In the genomic region with DNA sequence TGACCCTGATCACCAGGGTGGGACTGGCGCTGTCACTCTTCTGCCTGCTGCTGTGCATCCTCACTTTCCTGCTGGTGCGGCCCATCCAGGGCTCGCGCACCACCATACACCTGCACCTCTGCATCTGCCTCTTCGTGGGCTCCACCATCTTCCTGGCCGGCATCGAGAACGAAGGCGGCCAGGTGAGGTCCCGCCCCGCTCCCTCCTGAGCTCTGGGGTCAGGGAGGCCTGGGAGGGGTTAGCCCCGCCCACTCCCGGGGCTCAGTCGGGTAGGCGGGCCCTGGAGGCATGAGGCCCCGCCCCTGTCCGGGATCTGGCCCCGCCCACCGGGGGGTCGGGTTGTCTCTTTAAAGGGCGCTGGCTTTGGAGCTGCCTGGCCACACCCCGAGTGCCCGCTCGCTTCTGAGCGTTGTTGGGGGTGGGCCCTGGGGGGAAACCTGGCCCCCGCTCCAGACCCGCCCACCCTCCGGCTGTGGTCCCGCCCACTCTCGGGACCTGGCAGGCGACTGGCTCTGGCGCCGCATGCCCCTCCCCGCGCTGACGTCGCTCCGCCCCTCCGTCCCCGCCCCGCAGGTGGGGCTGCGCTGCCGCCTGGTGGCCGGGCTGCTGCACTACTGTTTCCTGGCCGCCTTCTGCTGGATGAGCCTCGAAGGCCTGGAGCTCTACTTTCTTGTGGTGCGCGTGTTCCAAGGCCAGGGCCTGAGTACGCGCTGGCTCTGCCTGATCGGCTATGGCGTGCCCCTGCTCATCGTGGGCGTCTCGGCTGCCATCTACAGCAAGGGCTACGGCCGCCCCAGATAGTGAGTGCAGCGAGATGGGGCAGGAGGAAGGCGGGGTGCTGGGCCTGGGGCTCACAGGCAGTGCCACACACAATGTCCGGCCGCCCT, we compare ENCODE assay signal across 1 cellular context.
TF ChIP-seq lines count a peak whose summit lies in the region.

No MANE protein-coding gene starts in this region.

TF ChIP-seq in HEK293, 187 proteins besides CTCF, POLR2A, EP300 and RAD21 (continued from another document and continues in another):
- TF ChIP-seq, protein P1, sequence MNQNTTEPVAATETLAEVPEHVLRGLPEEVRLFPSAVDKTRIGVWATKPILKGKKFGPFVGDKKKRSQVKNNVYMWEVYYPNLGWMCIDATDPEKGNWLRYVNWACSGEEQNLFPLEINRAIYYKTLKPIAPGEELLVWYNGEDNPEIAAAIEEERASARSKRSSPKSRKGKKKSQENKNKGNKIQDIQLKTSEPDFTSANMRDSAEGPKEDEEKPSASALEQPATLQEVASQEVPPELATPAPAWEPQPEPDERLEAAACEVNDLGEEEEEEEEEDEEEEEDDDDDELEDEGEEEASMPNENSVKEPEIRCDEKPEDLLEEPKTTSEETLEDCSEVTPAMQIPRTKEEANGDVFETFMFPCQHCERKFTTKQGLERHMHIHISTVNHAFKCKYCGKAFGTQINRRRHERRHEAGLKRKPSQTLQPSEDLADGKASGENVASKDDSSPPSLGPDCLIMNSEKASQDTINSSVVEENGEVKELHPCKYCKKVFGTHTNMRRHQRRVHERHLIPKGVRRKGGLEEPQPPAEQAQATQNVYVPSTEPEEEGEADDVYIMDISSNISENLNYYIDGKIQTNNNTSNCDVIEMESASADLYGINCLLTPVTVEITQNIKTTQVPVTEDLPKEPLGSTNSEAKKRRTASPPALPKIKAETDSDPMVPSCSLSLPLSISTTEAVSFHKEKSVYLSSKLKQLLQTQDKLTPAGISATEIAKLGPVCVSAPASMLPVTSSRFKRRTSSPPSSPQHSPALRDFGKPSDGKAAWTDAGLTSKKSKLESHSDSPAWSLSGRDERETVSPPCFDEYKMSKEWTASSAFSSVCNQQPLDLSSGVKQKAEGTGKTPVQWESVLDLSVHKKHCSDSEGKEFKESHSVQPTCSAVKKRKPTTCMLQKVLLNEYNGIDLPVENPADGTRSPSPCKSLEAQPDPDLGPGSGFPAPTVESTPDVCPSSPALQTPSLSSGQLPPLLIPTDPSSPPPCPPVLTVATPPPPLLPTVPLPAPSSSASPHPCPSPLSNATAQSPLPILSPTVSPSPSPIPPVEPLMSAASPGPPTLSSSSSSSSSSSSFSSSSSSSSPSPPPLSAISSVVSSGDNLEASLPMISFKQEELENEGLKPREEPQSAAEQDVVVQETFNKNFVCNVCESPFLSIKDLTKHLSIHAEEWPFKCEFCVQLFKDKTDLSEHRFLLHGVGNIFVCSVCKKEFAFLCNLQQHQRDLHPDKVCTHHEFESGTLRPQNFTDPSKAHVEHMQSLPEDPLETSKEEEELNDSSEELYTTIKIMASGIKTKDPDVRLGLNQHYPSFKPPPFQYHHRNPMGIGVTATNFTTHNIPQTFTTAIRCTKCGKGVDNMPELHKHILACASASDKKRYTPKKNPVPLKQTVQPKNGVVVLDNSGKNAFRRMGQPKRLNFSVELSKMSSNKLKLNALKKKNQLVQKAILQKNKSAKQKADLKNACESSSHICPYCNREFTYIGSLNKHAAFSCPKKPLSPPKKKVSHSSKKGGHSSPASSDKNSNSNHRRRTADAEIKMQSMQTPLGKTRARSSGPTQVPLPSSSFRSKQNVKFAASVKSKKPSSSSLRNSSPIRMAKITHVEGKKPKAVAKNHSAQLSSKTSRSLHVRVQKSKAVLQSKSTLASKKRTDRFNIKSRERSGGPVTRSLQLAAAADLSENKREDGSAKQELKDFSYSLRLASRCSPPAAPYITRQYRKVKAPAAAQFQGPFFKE (tag by site-specific recombination; IDR thresholded peaks at IDR 0.05; ENCODE audit: borderline replicate concordance), result no peak
- 0 out of 2 replicates have a peak, but pooled peaks have one; percentile 2 for TF ChIP-seq ZBTB6 (tag by site-specific recombination; IDR thresholded peaks at IDR 0.05)
- TF ChIP-seq ZNF292 (tag by site-specific recombination; IDR thresholded peaks at IDR 0.05; ENCODE audit: borderline replicate concordance, low read depth), result no peak
- no peak for TF ChIP-seq ZNF416 (tag by site-specific recombination; IDR thresholded peaks at IDR 0.05)
- TF ChIP-seq ZBTB48 (tag by site-specific recombination; IDR thresholded peaks at IDR 0.05), result peak; percentile 53; the same call in 1 of the 2 replicates
- TF ChIP-seq PRDM6 (tag by site-specific recombination; IDR thresholded peaks at IDR 0.05), result no peak
- no peak for TF ChIP-seq ZNF266 (tag by site-specific recombination; IDR thresholded peaks at IDR 0.05; ENCODE audit: low read depth)
- TF ChIP-seq ZIC2 (tag by site-specific recombination; IDR thresholded peaks at IDR 0.05), result no peak
- peak; percentile 71 for TF ChIP-seq ZFHX2 (tag by site-specific recombination; conservative IDR thresholded peaks at IDR 0.05)
- TF ChIP-seq, protein P2, sequence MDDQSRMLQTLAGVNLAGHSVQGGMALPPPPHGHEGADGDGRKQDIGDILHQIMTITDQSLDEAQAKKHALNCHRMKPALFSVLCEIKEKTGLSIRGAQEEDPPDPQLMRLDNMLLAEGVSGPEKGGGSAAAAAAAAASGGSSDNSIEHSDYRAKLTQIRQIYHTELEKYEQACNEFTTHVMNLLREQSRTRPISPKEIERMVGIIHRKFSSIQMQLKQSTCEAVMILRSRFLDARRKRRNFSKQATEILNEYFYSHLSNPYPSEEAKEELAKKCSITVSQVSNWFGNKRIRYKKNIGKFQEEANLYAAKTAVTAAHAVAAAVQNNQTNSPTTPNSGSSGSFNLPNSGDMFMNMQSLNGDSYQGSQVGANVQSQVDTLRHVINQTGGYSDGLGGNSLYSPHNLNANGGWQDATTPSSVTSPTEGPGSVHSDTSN (CRISPR knock-in tag; IDR thresholded peaks at IDR 0.05), result no peak
- no peak for TF ChIP-seq ZNF558 (tag by site-specific recombination; IDR thresholded peaks at IDR 0.05)
- TF ChIP-seq ZNF629 (tag by site-specific recombination; IDR thresholded peaks at IDR 0.05), result 0 out of 2 replicates have a peak, but pooled peaks have one; percentile 39
- peak; percentile 43 for TF ChIP-seq ZNF335 (tag by site-specific recombination; conservative IDR thresholded peaks at IDR 0.05)
- TF ChIP-seq ZNF544 (tag by site-specific recombination; IDR thresholded peaks at IDR 0.05), result no peak
- no peak for TF ChIP-seq MEIS1 (CRISPR knock-in tag; IDR thresholded peaks at IDR 0.05; ENCODE audit: borderline replicate concordance)
- no peak for TF ChIP-seq GLI4 (tag by site-specific recombination; IDR thresholded peaks at IDR 0.05)
- peak; percentile 73 for TF ChIP-seq ZNF660 (tag by site-specific recombination; IDR thresholded peaks at IDR 0.05)
- no peak for TF ChIP-seq ZNF132 (tag by site-specific recombination; IDR thresholded peaks at IDR 0.05; ENCODE audit: borderline replicate concordance)
- no peak for TF ChIP-seq ZNF138 (tag by site-specific recombination; IDR thresholded peaks at IDR 0.05; ENCODE audit: borderline replicate concordance)
- TF ChIP-seq ZNF473 (tag by site-specific recombination; IDR thresholded peaks at IDR 0.05), result no peak
- TF ChIP-seq ZBTB11 (tag by site-specific recombination; conservative IDR thresholded peaks at IDR 0.05; ENCODE audit: low read depth), result no peak
- TF ChIP-seq ZNF133 (tag by site-specific recombination; IDR thresholded peaks at IDR 0.05), result no peak
- peak; percentile 74 for TF ChIP-seq EGR2 (tag by site-specific recombination; IDR thresholded peaks at IDR 0.05; ENCODE audit: low read depth)
- TF ChIP-seq, protein P3, sequence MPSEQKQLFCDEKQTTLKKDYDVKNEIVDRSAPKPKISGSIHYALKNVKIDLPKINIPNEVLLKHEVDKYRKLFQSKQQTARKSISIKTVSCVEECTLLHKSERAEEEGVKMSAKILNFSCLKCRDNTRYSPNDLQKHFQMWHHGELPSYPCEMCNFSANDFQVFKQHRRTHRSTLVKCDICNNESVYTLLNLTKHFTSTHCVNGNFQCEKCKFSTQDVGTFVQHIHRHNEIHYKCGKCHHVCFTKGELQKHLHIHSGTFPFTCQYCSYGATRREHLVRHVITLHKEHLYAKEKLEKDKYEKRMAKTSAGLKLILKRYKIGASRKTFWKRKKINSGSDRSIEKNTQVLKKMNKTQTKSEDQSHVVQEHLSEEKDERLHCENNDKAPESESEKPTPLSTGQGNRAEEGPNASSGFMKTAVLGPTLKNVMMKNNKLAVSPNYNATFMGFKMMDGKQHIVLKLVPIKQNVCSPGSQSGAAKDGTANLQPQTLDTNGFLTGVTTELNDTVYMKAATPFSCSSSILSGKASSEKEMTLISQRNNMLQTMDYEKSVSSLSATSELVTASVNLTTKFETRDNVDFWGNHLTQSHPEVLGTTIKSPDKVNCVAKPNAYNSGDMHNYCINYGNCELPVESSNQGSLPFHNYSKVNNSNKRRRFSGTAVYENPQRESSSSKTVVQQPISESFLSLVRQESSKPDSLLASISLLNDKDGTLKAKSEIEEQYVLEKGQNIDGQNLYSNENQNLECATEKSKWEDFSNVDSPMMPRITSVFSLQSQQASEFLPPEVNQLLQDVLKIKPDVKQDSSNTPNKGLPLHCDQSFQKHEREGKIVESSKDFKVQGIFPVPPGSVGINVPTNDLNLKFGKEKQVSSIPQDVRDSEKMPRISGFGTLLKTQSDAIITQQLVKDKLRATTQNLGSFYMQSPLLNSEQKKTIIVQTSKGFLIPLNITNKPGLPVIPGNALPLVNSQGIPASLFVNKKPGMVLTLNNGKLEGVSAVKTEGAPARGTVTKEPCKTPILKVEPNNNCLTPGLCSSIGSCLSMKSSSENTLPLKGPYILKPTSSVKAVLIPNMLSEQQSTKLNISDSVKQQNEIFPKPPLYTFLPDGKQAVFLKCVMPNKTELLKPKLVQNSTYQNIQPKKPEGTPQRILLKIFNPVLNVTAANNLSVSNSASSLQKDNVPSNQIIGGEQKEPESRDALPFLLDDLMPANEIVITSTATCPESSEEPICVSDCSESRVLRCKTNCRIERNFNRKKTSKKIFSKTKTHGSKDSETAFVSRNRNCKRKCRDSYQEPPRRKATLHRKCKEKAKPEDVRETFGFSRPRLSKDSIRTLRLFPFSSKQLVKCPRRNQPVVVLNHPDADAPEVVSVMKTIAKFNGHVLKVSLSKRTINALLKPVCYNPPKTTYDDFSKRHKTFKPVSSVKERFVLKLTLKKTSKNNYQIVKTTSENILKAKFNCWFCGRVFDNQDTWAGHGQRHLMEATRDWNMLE (tag by site-specific recombination; conservative IDR thresholded peaks at IDR 0.05; ENCODE audit: low read depth), result no peak
- no peak for TF ChIP-seq ZNF202 (tag by site-specific recombination; IDR thresholded peaks at IDR 0.05; ENCODE audit: borderline replicate concordance)
- TF ChIP-seq, protein P4, sequence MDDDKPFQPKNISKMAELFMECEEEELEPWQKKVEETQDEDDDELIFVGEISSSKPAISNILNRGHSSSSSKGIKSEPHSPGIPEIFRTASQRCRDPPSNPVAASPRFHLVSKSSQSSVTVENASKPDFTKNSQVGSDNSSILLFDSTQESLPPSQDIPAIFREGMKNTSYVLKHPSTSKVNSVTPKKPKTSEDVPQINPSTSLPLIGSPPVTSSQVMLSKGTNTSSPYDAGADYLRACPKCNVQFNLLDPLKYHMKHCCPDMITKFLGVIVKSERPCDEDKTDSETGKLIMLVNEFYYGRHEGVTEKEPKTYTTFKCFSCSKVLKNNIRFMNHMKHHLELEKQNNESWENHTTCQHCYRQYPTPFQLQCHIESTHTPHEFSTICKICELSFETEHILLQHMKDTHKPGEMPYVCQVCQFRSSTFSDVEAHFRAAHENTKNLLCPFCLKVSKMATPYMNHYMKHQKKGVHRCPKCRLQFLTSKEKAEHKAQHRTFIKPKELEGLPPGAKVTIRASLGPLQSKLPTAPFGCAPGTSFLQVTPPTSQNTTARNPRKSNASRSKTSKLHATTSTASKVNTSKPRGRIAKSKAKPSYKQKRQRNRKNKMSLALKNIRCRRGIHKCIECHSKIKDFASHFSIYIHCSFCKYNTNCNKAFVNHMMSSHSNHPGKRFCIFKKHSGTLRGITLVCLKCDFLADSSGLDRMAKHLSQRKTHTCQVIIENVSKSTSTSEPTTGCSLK (tag by site-specific recombination; IDR thresholded peaks at IDR 0.05), result no peak
- no peak for TF ChIP-seq ZNF248 (tag by site-specific recombination; IDR thresholded peaks at IDR 0.05)
- no peak for TF ChIP-seq ZNF624 (tag by site-specific recombination; IDR thresholded peaks at IDR 0.05)
